Comparison of ENCODE assay signal across 22 cellular contexts in the genomic region with DNA sequence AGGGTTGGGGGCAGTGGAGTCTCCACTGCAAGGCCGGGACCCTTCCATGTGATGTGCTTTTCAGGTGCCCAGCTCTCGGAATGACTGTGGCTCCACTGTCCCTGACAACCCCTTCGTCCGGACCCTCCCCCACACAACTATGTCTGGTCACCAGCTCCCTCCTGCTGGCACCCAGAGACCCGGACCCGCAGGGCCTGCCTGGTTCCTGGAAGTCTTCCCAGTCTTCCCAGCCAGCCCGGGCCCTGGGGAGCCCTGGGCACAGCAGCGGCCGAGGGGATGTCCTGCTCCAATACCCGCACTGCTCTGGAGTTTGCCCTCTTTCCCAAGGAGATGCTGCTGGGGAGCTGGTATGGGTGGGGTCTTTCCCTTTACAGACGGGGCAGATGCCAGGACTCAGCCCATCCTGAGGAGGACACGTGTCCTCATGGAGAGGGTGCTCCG. TPM values are rescaled to one million over a fixed set of nuclear protein-coding genes. Genes with fewer than 3 reads are reported as not detected.
DNase-seq lines count a peak whose midpoint lies in the region; FAIRE-seq and TF ChIP-seq lines count a peak whose summit lies in the region.
"Had no signal": no experiment of that assay in that cellular context is flagged by ENCODE, and none has a peak within 500 bp of the region (broad histone marks: within the 10 kb centered on the region; RNA-seq: fewer than 3 reads in every experiment).

No MANE protein-coding gene starts in this region.

- no peak overlapping the region for H4K91ac ChIP-seq in H9 (ENCODE audit: insufficient read length, low read depth, low read length)

- H3K4ac ChIP-seq in H9 (ENCODE audit: low read depth, low read length), result no peak overlapping the region

- H2AFZ ChIP-seq in H9 (ENCODE audit: low read length), result no peak overlapping the region
- H2AFZ ChIP-seq: GM23338 had no signal

- H2BK20ac ChIP-seq in H9 (ENCODE audit: low read depth, low read length, poor library complexity, severe bottlenecking), result no peak overlapping the region

- no peak overlapping the region for H4K8ac ChIP-seq in H9 (replicated peaks; ENCODE audit: insufficient read length, low read depth, low read length)

- no peak overlapping the region for H2AK5ac ChIP-seq in H9 (ENCODE audit: insufficient read length, low read length)

- H3K27me3 ChIP-seq in H9 (ENCODE audit: insufficient read depth, low read length) (no peaks in the 10 kb centered on the region; the same call in 1 of the 2 replicates), layer of hippocampus (ENCODE audit: control insufficient read depth, insufficient read depth, low read length) (no peaks in the 10 kb centered on the region)

- peaks cover 31% of the 10 kb centered on the region for H3K27me3 Mint-ChIP-seq in H9 (ENCODE audit: low read depth)
- H3K27me3 Mint-ChIP-seq: CD4-positive, alpha-beta T cell had no signal

- H2BK120ac ChIP-seq in H9 (ENCODE audit: low read depth, low read length, poor library complexity, severe bottlenecking), result no peak overlapping the region

- no peaks in the 10 kb centered on the region for H3K9me3 Mint-ChIP-seq in H9
- H3K9me3 Mint-ChIP-seq: CD4-positive, alpha-beta T cell; GM23338 had no signal

- H4K5ac ChIP-seq in H9 (ENCODE audit: insufficient read length, low read depth, low read length), result no peak overlapping the region

- no peak overlapping the region for H3K14ac ChIP-seq in H9 (ENCODE audit: insufficient read depth, low read length)

- H3K79me1 ChIP-seq in H9 (ENCODE audit: insufficient read depth, low read depth, low read length, poor library complexity, severe bottlenecking), result no peaks in the 10 kb centered on the region

- no peak overlapping the region for H2BK15ac ChIP-seq in H9 (ENCODE audit: low read depth, low read length)

- no peaks in the 10 kb centered on the region for H3K79me2 ChIP-seq in H9 (ENCODE audit: insufficient read depth, low read length)

- H2BK5ac ChIP-seq in H9 (ENCODE audit: insufficient read length, low read length), result no peak overlapping the region

- no peak overlapping the region for H3K4me3 Mint-ChIP-seq in H9
- H3K4me3 Mint-ChIP-seq: CD4-positive, alpha-beta T cell; GM23338 had no signal

- H3K9me3 ChIP-seq in H9 (ENCODE audit: control insufficient read depth, low read depth, low read length), result no peaks in the 10 kb centered on the region
- H3K9me3 ChIP-seq: Caco-2 had no signal

- no peaks in the 10 kb centered on the region; a peak in 1 of 7 replicates for H3K36me3 Mint-ChIP-seq in H9 (ENCODE audit: insufficient read depth in 1 of 3, low read depth in 3 of 3)

- no peak overlapping the region for H3K56ac ChIP-seq in H9 (ENCODE audit: insufficient read length, low read depth, low read length)

- no peaks in the 10 kb centered on the region for H4K20me1 ChIP-seq in H9 (ENCODE audit: control insufficient read depth, insufficient read depth, insufficient read length)

- H2BK12ac ChIP-seq in H9 (ENCODE audit: insufficient read length, low read depth, low read length), result no peak overlapping the region

- H3K27ac Mint-ChIP-seq in H9, result no peak overlapping the region
- H3K27ac Mint-ChIP-seq: CD4-positive, alpha-beta T cell; GM23338 had no signal

- no peaks in the 10 kb centered on the region; the same call in 1 of the 2 replicates for H3K4me1 ChIP-seq in H9 (ENCODE audit: insufficient read depth, low read length)

- TF ChIP-seq CTCF in H9 (conservative IDR thresholded peaks at IDR 0.05) (no peak), D721Med (IDR thresholded peaks at IDR 0.05; ENCODE audit: insufficient read depth, missing control alignments) (no peak)

- H3K4me2 ChIP-seq in H9 (ENCODE audit: insufficient read depth, insufficient read length, low read length), result no peak overlapping the region
- H3K4me2 ChIP-seq: GM23338 had no signal

- no peak overlapping the region for H3K23ac ChIP-seq in H9 (ENCODE audit: insufficient read length, low read depth, low read length)

- H3K18ac ChIP-seq in H9 (ENCODE audit: insufficient read length, low read depth, low read length), result no peak overlapping the region

- no peak overlapping the region for H3T11ph ChIP-seq in H9 (ENCODE audit: low read length)

- peak; percentile 93 for DNase-seq in DMS 273 (lab: John Stamatoyannopoulos, UW; ENCODE audit: unreplicated experiment)
- DNase-seq in H9, result peak; percentile 17
- no peak for DNase-seq in D721Med (ENCODE audit: insufficient read length, low spot score)
- DNase-seq in nucleus accumbens (lab: John Stamatoyannopoulos, UW), result no peak
- DNase-seq in HUDEP-2 (lab: John Stamatoyannopoulos, UW; ENCODE audit: unreplicated experiment in 76 of 76), result no peak
- no peak for DNase-seq in NCI-H526 (lab: John Stamatoyannopoulos, UW)
- DNase-seq: CD4-positive, alpha-beta T cell; DMS53; EL; NCI-H1417 treated with DMSO at 0.1 percent for 48 hours; NCI-H2029; NCI-H774; SHP77 had no signal

- no peak overlapping the region for H3K9ac ChIP-seq in H9 (ENCODE audit: extremely low read depth, insufficient read length, low read length)

- no peak for FAIRE-seq in D721Med (lab: Jason Lieb, UNC)
- FAIRE-seq: A204.1, GM12891, GM18507, RCC 7860 had no signal

- no CpG with 5 or more reads among the region's 13 CpGs for WGBS in H9 (ENCODE audit: extremely low coverage, insufficient read length, low lambda C conversion rate)

- peaks cover 16 to 20% of the 10 kb centered on the region in 2 experiments for H3K4me1 Mint-ChIP-seq in H9

- H3K23me2 ChIP-seq in H9 (ENCODE audit: insufficient read length, low read depth, low read length, poor library complexity, severe bottlenecking), result peaks cover under 1% of the 10 kb centered on the region

- H3K27ac ChIP-seq in H9 (ENCODE audit: insufficient read length, low read depth, low read length) (no peak overlapping the region), cingulate gyrus (ENCODE audit: low read depth, low read length) (peak overlapping the region; percentile 63), layer of hippocampus (ENCODE audit: low read depth, low read length) (peak overlapping the region; percentile 50)
- H3K27ac ChIP-seq: SK-N-MC had no signal

RNA-seq across cellular contexts. Expression of gene ATP6V0E2, which starts 5.5 kb away (rescaled TPM):
- 19.0 and 20.0 TPM in 2 replicates for total RNA-seq in H9 (2021)

RNA-seq across cellular contexts. Expression of gene ZNF862, which starts 41.1 kb away (rescaled TPM):
- 1.3 and 1.9 TPM in 2 replicates for total RNA-seq in H9 (2021)

Comparison
In these comparisons a context has a peak if more than half of its experiments do, and no peak if none do; other contexts are left out.
1. DNase-seq: peak in DMS 273 (single experiment) and H9 (single experiment); none in D721Med (single experiment), nucleus accumbens (0 of 56), HUDEP-2 (0 of 76) and NCI-H526 (0 of 2).